12 cellular contexts compared by ENCODE assay signal in the genomic region with DNA sequence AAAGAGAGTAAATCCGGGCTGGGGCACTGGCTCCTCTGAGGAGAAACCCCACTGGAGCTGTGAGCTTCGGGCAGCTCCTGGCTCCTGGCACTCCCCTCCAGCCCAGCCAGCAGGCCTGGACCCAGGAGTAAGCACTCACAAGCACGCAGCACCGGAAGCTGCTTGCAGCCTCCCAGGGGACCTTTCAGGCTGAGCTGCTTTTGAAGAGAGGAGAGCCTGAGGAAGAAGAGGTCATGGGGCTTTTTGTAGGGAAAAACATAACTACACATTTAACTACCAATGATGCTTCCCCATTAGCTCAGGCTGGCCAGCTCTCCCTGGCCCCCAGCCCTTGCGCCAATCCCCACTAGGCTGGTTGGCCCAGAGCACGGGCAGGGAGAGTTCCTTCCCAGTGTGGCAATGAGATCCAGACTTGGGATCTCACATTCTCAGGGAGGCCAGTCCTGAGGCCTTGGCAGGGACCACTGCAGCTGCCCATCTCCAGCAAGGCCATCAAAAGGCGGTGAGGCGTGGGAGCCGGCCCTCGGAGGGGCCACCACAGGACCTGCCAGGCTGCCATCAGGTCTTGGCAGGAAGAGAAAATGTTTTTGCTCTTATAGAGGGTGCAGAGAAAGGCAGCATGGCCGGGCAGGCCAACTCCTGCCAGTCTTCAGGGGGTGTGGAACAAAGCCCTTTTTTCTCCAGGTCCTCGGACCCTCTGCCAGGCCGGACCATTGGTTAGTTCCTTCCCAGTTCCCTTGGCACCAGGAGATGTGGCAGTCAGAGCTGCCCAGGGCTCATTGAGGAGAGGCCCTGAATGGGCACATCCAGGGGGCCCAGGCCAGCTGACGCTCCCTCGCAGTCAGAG. TPM values are rescaled to one million over a fixed set of nuclear protein-coding genes. Genes with fewer than 3 reads are reported as not detected.
A peak's percentile ranks its signal among the peaks of the same experiment; 100 is the strongest.
DNase-seq lines count a peak whose midpoint lies in the region; ATAC-seq and TF ChIP-seq lines count a peak whose summit lies in the region.
"Had no signal": no experiment of that assay in that cellular context is flagged by ENCODE, and none has a peak within 500 bp of the region (broad histone marks: within the 10 kb centered on the region; RNA-seq: fewer than 3 reads in every experiment).

No MANE protein-coding gene starts in this region.

- H2AFZ ChIP-seq in GM23338, result peak overlapping the region; percentile 93

- DNase-seq in A673 (ENCODE audit: low spot score) (peak; percentile 64), GM23338 (ENCODE audit: low spot score) (no peak), chondrocyte (ENCODE audit: low spot score) (no peak), mesendoderm (no peak), T-helper 17 cell (no peak), T-cell (no peak)
- no peak for DNase-seq in effector CD8-positive, alpha-beta T cell (lab: John Stamatoyannopoulos, UW)
- DNase-seq: activated CD4-positive, alpha-beta T cell treated with anti-CD3 and anti-CD28 coated beads for 36 hours; CD4-positive, alpha-beta T cell; naive thymus-derived CD8-positive, alpha-beta T cell had no signal

- no TSS peak for BruUV-seq in A673 (replicated peaks; lab: Mats Ljungman, UMichigan)

- no peak overlapping the region for H4K8ac ChIP-seq in mesendoderm (ENCODE audit: low read depth, low read length)

- H3F3A ChIP-seq in GM23338 (replicated peaks; ENCODE audit: low read depth), result no peaks in the 10 kb centered on the region

- no peak overlapping the region for H4K5ac ChIP-seq in mesendoderm (ENCODE audit: low read length)

- ATAC-seq in GM23338, result peak; percentile 84
- ATAC-seq in T-helper 17 cell, result no peak
- no peak for ATAC-seq in T-cell (replicated peaks in 1 of 4)
- ATAC-seq in GM19397 (IDR thresholded peaks at IDR 0.05; ENCODE audit: unreplicated experiment), result no peak
- ATAC-seq: activated CD4-positive, alpha-beta T cell treated with anti-CD3 and anti-CD28 coated beads for 36 hours; HCT116; naive thymus-derived CD8-positive, alpha-beta T cell had no signal

- H3K4me2 ChIP-seq in GM23338 (no peak overlapping the region), mesendoderm (ENCODE audit: low read length) (no peak overlapping the region)

- 0 out of 2 replicates have a peak, but pooled peaks cover 4% of the 10 kb centered on the region for H3K9me2 ChIP-seq in GM23338 (ENCODE audit: insufficient read depth)

- H3K4me3 Mint-ChIP-seq in GM23338 (no peak overlapping the region), chondrocyte (ENCODE audit: unreplicated experiment) (no peak overlapping the region), T-helper 17 cell (no peak overlapping the region), T-cell (no peak overlapping the region)
- H3K4me3 Mint-ChIP-seq: activated CD4-positive, alpha-beta T cell treated with anti-CD3 and anti-CD28 coated beads for 36 hours; CD4-positive, alpha-beta T cell; naive thymus-derived CD8-positive, alpha-beta T cell had no signal

- TF ChIP-seq CTCF in A673 (conservative IDR thresholded peaks at IDR 0.05; ENCODE audit: low read depth, low read length) (no peak), GM23338 (conservative IDR thresholded peaks at IDR 0.05; ENCODE audit: low read depth in 2 of 2) (no peak), chondrocyte (IDR thresholded peaks at IDR 0.05) (no peak)

- peak overlapping the region; percentile 29 for H3K23ac ChIP-seq in mesendoderm (ENCODE audit: low read length)

- H3K4me3 ChIP-seq in A673 (ENCODE audit: low read depth, low read length, poor library complexity, severe bottlenecking) (no peak overlapping the region), GM23338 (no peak overlapping the region), mesendoderm (ENCODE audit: low read length) (no peak overlapping the region)

- no peak overlapping the region for H2BK15ac ChIP-seq in mesendoderm (replicated peaks; ENCODE audit: low read depth)

- H3K9me3 Mint-ChIP-seq in GM23338 (peaks cover 15% of the 10 kb centered on the region), chondrocyte (ENCODE audit: low read depth) (peaks cover 2% of the 10 kb centered on the region), T-cell (no peaks in the 10 kb centered on the region)
- H3K9me3 Mint-ChIP-seq: CD4-positive, alpha-beta T cell had no signal

- no CpG with 5 or more reads among the region's 15 CpGs for WGBS in mesendoderm (ENCODE audit: extremely low coverage, insufficient coverage, low lambda C conversion rate)

- H3K27me3 Mint-ChIP-seq in GM23338 (ENCODE audit: insufficient read depth, low read depth, poor library complexity) (peaks cover 9% of the 10 kb centered on the region), chondrocyte (ENCODE audit: low read depth) (peaks cover 4% of the 10 kb centered on the region), T-helper 17 cell (peaks cover 7% of the 10 kb centered on the region), T-cell (peaks cover 0 to 6% of the 10 kb centered on the region in 2 donors)
- H3K27me3 Mint-ChIP-seq: activated CD4-positive, alpha-beta T cell treated with anti-CD3 and anti-CD28 coated beads for 36 hours; CD4-positive, alpha-beta T cell had no signal

- no peak overlapping the region for H2BK5ac ChIP-seq in mesendoderm (ENCODE audit: low read length)

- intact Hi-C loops in A673 (cut with micrococcal nuclease; ENCODE audit: unreplicated experiment), result no loop called here

- H3K27me3 ChIP-seq in A673 (replicated peaks; ENCODE audit: insufficient read depth, low read depth, low read length, poor library complexity) (no peaks in the 10 kb centered on the region), GM23338 (ENCODE audit: insufficient read depth) (no peaks in the 10 kb centered on the region), mesendoderm (ENCODE audit: insufficient read depth, low read length, poor library complexity) (no peaks in the 10 kb centered on the region)

- H3K4ac ChIP-seq in mesendoderm (ENCODE audit: low read depth, low read length), result no peak overlapping the region

- H4K20me1 ChIP-seq in GM23338 (replicated peaks; ENCODE audit: insufficient read depth), result no peaks in the 10 kb centered on the region

- H3K36me3 ChIP-seq in A673 (ENCODE audit: insufficient read depth, low read length, poor library complexity, severe bottlenecking) (no peaks in the 10 kb centered on the region), GM23338 (ENCODE audit: insufficient read depth) (no peaks in the 10 kb centered on the region), mesendoderm (ENCODE audit: control insufficient read depth, insufficient read depth, low read length) (no peaks in the 10 kb centered on the region)

- H3K27ac Mint-ChIP-seq in GM23338, result no peak overlapping the region
- peak overlapping the region; percentile 5 for H3K27ac Mint-ChIP-seq in chondrocyte (ENCODE audit: unreplicated experiment)
- no peak overlapping the region for H3K27ac Mint-ChIP-seq in T-helper 17 cell
- H3K27ac Mint-ChIP-seq in T-cell, result no peak overlapping the region
- H3K27ac Mint-ChIP-seq: activated CD4-positive, alpha-beta T cell treated with anti-CD3 and anti-CD28 coated beads for 36 hours; CD4-positive, alpha-beta T cell had no signal

- H3K9me3 ChIP-seq in A673 (ENCODE audit: low read depth, low read length, poor library complexity, severe bottlenecking), result no peaks in the 10 kb centered on the region
- no peaks in the 10 kb centered on the region for H3K9me3 ChIP-seq in T-helper 17 cell (ENCODE audit: control insufficient read depth, low read length, poor library complexity, severe bottlenecking)

- H3K36me3 Mint-ChIP-seq in GM23338 (ENCODE audit: low read depth) (peaks cover 12% of the 10 kb centered on the region), chondrocyte (ENCODE audit: low read depth) (no peaks in the 10 kb centered on the region), T-helper 17 cell (ENCODE audit: low read depth) (peaks cover 2% of the 10 kb centered on the region), T-cell (no peaks in the 10 kb centered on the region)
- H3K36me3 Mint-ChIP-seq: naive thymus-derived CD8-positive, alpha-beta T cell had no signal

- no peak overlapping the region for H2AK5ac ChIP-seq in mesendoderm (ENCODE audit: low read length)

- H3K4me1 ChIP-seq in A673 (ENCODE audit: insufficient read depth, low read length, poor library complexity, severe bottlenecking) (peaks cover 11% of the 10 kb centered on the region), GM23338 (ENCODE audit: insufficient read depth) (peaks cover 3% of the 10 kb centered on the region; the same call in 1 of the 2 replicates), mesendoderm (ENCODE audit: control insufficient read depth, low read depth, low read length) (no peaks in the 10 kb centered on the region)

- no peak overlapping the region for H3K18ac ChIP-seq in mesendoderm (ENCODE audit: low read length)

- POLR2A ChIA-PET in A673 (lab: Charles Lee; ENCODE audit: low non-redundant PET) (no interaction called here), T-cell (lab: Charles Lee) (no interaction called here)

- H3K79me1 ChIP-seq in mesendoderm (ENCODE audit: low read length), result no peaks in the 10 kb centered on the region

- H2BK120ac ChIP-seq in mesendoderm (ENCODE audit: low read depth, low read length), result no peak overlapping the region

- no peak overlapping the region for H3K9ac ChIP-seq in mesendoderm (ENCODE audit: low read length)

- CTCF ChIA-PET in A673 (lab: Charles Lee), result no interaction called here
- CTCF ChIA-PET in T-cell (lab: Charles Lee), result no interaction called here

- H3K4me1 Mint-ChIP-seq in GM23338 (peaks cover 7% of the 10 kb centered on the region), chondrocyte (ENCODE audit: low read depth) (peaks cover 9% of the 10 kb centered on the region), T-helper 17 cell (peaks cover 3% of the 10 kb centered on the region), T-cell (no peaks in the 10 kb centered on the region)
- H3K4me1 Mint-ChIP-seq: activated CD4-positive, alpha-beta T cell treated with anti-CD3 and anti-CD28 coated beads for 36 hours had no signal

- no peak overlapping the region for H3K56ac ChIP-seq in mesendoderm (ENCODE audit: low read length)

- no peak overlapping the region for H3K27ac ChIP-seq in A673 (ENCODE audit: low read depth, low read length, poor library complexity, severe bottlenecking)
- no peak overlapping the region for H3K27ac ChIP-seq in GM23338 (ENCODE audit: low read depth)
- H3K27ac ChIP-seq in mesendoderm (ENCODE audit: low read depth, low read length), result no peak overlapping the region

- H3K79me2 ChIP-seq in GM23338 (replicated peaks; ENCODE audit: insufficient read depth) (no peaks in the 10 kb centered on the region), mesendoderm (ENCODE audit: control insufficient read depth, insufficient read depth, low read length) (no peaks in the 10 kb centered on the region)

RNA-seq across cellular contexts. Expression of a gene that starts 41.5 kb away (rescaled TPM):
- total RNA-seq in A673 (2021) (118 and 129 TPM in 2 replicates), chondrocyte (154 to 305 TPM (median 287 TPM) in 3 replicates), T-helper 17 cell (10 to 100 TPM; 69.1 to 77.8 TPM), T-cell (100 to 1,000 TPM in 2 of 5 donors, 10 to 100 TPM in 3; 75.4 to 132 (median 99.5) TPM)
- total RNA-seq in GM23338 (2014; rRNA removed; shearing (Covaris generic)), result 586 and 671 TPM in 2 replicates
- polyA plus RNA-seq in GM23338 (2016; fragmentation: Nextera tagmentation; extraction: Ambion mirVana), result 246 and 279 TPM in 2 replicates
- 101 TPM for polyA plus RNA-seq in mesendoderm (2013, experiment 1 of 2)
- 103 TPM for polyA plus RNA-seq in mesendoderm (2013, experiment 2 of 2)

RNA-seq across cellular contexts. Expression of a gene that starts 59.3 kb away (rescaled TPM):
- 1.4 and 2.0 TPM in 2 replicates for total RNA-seq in A673 (2021)
- total RNA-seq in GM23338 (2014; rRNA removed; shearing (Covaris generic)), result 45.2 and 62.6 TPM in 2 replicates
- 21.4 and 22.7 TPM in 2 replicates for polyA plus RNA-seq in GM23338 (2016; fragmentation: Nextera tagmentation; extraction: Ambion mirVana)
- 29.9 to 78.2 TPM (median 73.7 TPM) in 3 replicates for total RNA-seq in chondrocyte
- 4.4 TPM for polyA plus RNA-seq in mesendoderm (2013, experiment 1 of 2)
- 4.3 TPM for polyA plus RNA-seq in mesendoderm (2013, experiment 2 of 2)
- total RNA-seq in T-helper 17 cell, result 100 to 1,000 TPM; 103 to 105 TPM
- total RNA-seq in T-cell, result 100 to 1,000 TPM in 4 of 5 donors, 10 to 100 TPM in 1; 86.2 to 187 (median 156) TPM

Comparison
In these comparisons a context has a peak if more than half of its experiments do, and no peak if none do; other contexts are left out.
1. RNA of a gene that starts 59.3 kb away (total RNA-seq): 86.2 to 187 TPM in T-cell, 103 to 105 TPM in T-helper 17 cell, 29.9 to 78.2 TPM in chondrocyte and 45.2 to 62.6 TPM in GM23338; 1.4 to 2.0 TPM in A673; every median in the first group is over 10 times any median in the second.